Comparison of ENCODE assay signal across 12 cellular contexts in the genomic region with DNA sequence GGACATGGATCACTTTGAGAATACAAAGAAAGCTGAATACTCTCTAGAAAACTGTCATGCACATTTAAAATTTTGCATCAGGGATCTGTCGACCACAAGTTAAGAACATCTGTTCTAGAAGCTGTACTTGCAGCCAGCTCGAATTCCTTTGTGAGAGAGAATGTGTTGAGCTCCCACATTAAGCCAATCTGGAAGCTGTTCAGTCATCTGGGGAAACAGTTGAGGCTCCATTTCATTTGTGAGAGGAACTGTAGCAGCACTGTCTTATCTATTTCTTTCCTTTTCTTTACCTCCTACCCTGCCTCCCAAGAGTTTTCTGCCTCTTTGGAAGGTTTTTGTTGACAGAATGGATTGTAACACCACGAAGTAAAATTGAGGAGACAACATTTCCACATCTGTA.
"Had no signal": no experiment of that assay in that cellular context is flagged by ENCODE, and none has a peak within 500 bp of the region (broad histone marks: within the 10 kb centered on the region; RNA-seq: fewer than 3 reads in every experiment).

No MANE protein-coding gene starts in this region.

- H3K79me2 ChIP-seq: hepatocyte had no signal

- H3K27ac ChIP-seq: hepatocyte, right atrium auricular region, spleen, suprapubic skin had no signal

- H2AFZ ChIP-seq: hepatocyte had no signal

- H3K4me1 ChIP-seq: breast epithelium, right atrium auricular region, spleen had no signal

- H3K4me2 ChIP-seq: hepatocyte had no signal

- H3K4me3 ChIP-seq: breast epithelium, hepatocyte, right atrium auricular region, spleen, suprapubic skin had no signal

- DNase-seq: activated CD4-positive, alpha-beta T cell treated with anti-CD3 and anti-CD28 coated beads, Interleukin-2, amount 50 U/mL, for 1 hour; activated effector memory CD4-positive, alpha-beta T cell treated with anti-CD3 and anti-CD28 coated beads, Interleukin-2, amount 50 U/mL, for 16 hours; activated T-cell treated with anti-CD3 and anti-CD28 coated beads, Interleukin-2, amount 50 U/mL, for 1 hour; naive thymus-derived CD8-positive, alpha-beta T cell; spleen; stimulated activated CD4-positive, alpha-beta T cell treated with anti-CD3 and anti-CD28 coated beads, Interleukin-2, amount 100 ng/mL, for 24 hours; stimulated activated naive CD4-positive, alpha-beta T cell treated with Interleukin-2 at 50 U/mL for 16 hours had no signal

- H3K9me3 ChIP-seq: breast epithelium, right atrium auricular region, spleen, suprapubic skin had no signal

- H3K36me3 ChIP-seq: breast epithelium had no signal

- ATAC-seq: esophagus mucosa; naive thymus-derived CD8-positive, alpha-beta T cell had no signal

- H3K27me3 ChIP-seq: breast epithelium, hepatocyte, right atrium auricular region, spleen, suprapubic skin had no signal
